Comparison of ENCODE assay signal across 18 cellular contexts in genomic region chr5:13408616-13409015, GRCh38.
"Had no signal": no experiment of that assay in that cellular context is flagged by ENCODE, and none has a peak within 500 bp of the region (broad histone marks: within the 10 kb centered on the region; RNA-seq: fewer than 3 reads in every experiment).

No MANE protein-coding gene starts in this region.

- H3K9me3 ChIP-seq: tibial artery, uterus had no signal

- H3K27me3 ChIP-seq: tibial artery, uterus had no signal

- ATAC-seq: right cardiac atrium had no signal

- H3K4me3 ChIP-seq: tibial artery, uterus had no signal

- FAIRE-seq: small intestine had no signal

- DNase-seq: activated CD4-positive, alpha-beta T cell treated with anti-CD3 and anti-CD28 coated beads for 1 hour; activated CD4-positive, alpha-beta T cell treated with anti-CD3 and anti-CD28 coated beads, Interleukin-2, amount 50 U/mL, for 48 hours; activated effector memory CD4-positive, alpha-beta T cell treated with Interleukin-2 at 50 U/mL for 16 hours; activated T-cell treated with anti-CD3 and anti-CD28 coated beads, Interleukin-2, amount 50 U/mL, for 24 hours; amniotic stem cell; effector memory CD4-positive, alpha-beta T cell; foreskin melanocyte; head of caudate nucleus; kidney glomerular epithelial cell; mesendoderm; occipital lobe; right cardiac atrium; small intestine; stimulated activated CD4-positive, alpha-beta T cell treated with anti-CD3 and anti-CD28 coated beads, Interleukin-4, amount 100 ng/mL, for 24 hours; stimulated activated naive CD4-positive, alpha-beta T cell; tibial artery; uterus had no signal

- H3K4me1 ChIP-seq: tibial artery, uterus had no signal

- H3K27ac ChIP-seq: tibial artery, uterus, VCaP had no signal

- H3K36me3 ChIP-seq: tibial artery, uterus had no signal
